14 cellular contexts compared by ENCODE assay signal in genomic region chr10:91603931-91604331, GRCh38. TPM values are rescaled to one million over a fixed set of nuclear protein-coding genes. Genes with fewer than 3 reads are reported as not detected.
DNase-seq lines count a peak whose midpoint lies in the region; ATAC-seq and TF ChIP-seq lines count a peak whose summit lies in the region.
"Had no signal": no experiment of that assay in that cellular context is flagged by ENCODE, and none has a peak within 500 bp of the region (broad histone marks: within the 10 kb centered on the region; RNA-seq: fewer than 3 reads in every experiment).

No MANE protein-coding gene starts in this region.

- no peak for TF ChIP-seq RAD21 in liver (IDR thresholded peaks at IDR 0.05)

- no peak for TF ChIP-seq EP300 in transverse colon (IDR thresholded peaks at IDR 0.05; ENCODE audit: low read depth)

- 50% methylated on average over 5 of the region's 5 CpGs for WGBS in liver
- WGBS in transverse colon (ENCODE audit: low coverage in 1 of 2), 2 donors: 38 to 69% methylated on average over 2 to 5 of the region's 5 CpGs

- TF ChIP-seq CTCF in choroid plexus epithelial cell (conservative IDR thresholded peaks at IDR 0.05; ENCODE audit: low read depth, low read length): no peak
- no peak for TF ChIP-seq CTCF in liver (IDR thresholded peaks at IDR 0.05; ENCODE audit: low read depth, low read length, missing input control)
- no peak for TF ChIP-seq CTCF in transverse colon (IDR thresholded peaks at IDR 0.05)

- intact Hi-C loops in transverse colon (cut with DNase I; ENCODE audit: low total_unique reads): no loop called here

- DNase-seq in NCI-H226 (peak; percentile 29), choroid plexus epithelial cell (ENCODE audit: low read depth) (peak; percentile 71), transverse colon (no peak), SKM-1 treated with dmso at 0.1 percent for 144 hours (lab: John Stamatoyannopoulos, UW; ENCODE audit: unreplicated experiment) (no peak), DMS153 (lab: John Stamatoyannopoulos, UW) (no peak)
- DNase-seq: activated CD4-positive, alpha-beta T cell treated with anti-CD3 and anti-CD28 coated beads for 1 hour; central memory CD4-positive, alpha-beta T cell; left colon; NCI-H1417 had no signal

- no peak overlapping the region for H3K9ac ChIP-seq in liver (ENCODE audit: low read depth in 1 of 2, low read length in 2 of 2)
- H3K9ac ChIP-seq: parathyroid adenoma had no signal

- H3K27ac ChIP-seq in liver (ENCODE audit: low read depth in 1 of 2, low read length in 2 of 2): no peak overlapping the region
- peak overlapping the region; percentile 17 to 65 (median 48) for H3K27ac ChIP-seq in transverse colon
- H3K27ac ChIP-seq: parathyroid adenoma had no signal

- ATAC-seq in HG02759 (IDR thresholded peaks at IDR 0.05; ENCODE audit: unreplicated experiment): no peak
- no peak for ATAC-seq in HG02642 (IDR thresholded peaks at IDR 0.05; ENCODE audit: poor library complexity, unreplicated experiment)
- ATAC-seq: GM23338, left colon had no signal

- in situ Hi-C loops in transverse colon (cut with MboI; ENCODE audit: low pct_ligation_motif_present in 1 of 4, low pct_unique_long_range_greater_than_20kb in 1 of 4, low sequenced_read_pairs in 3 of 4): no loop called here

- TF ChIP-seq POLR2A in transverse colon (IDR thresholded peaks at IDR 0.05): no peak

- no peaks in the 10 kb centered on the region for H3K9me3 ChIP-seq in liver (ENCODE audit: control insufficient read depth in 4 of 4, low read length in 3 of 4)
- peaks cover 7 to 10% of the 10 kb centered on the region in 2 donors for H3K9me3 ChIP-seq in transverse colon

- H3K36me3 ChIP-seq in liver (ENCODE audit: control insufficient read depth in 4 of 4, insufficient read depth in 3 of 4, low read depth in 1 of 4, low read length in 3 of 4) (no peaks in the 10 kb centered on the region), transverse colon (no peaks in the 10 kb centered on the region)

- no peaks in the 10 kb centered on the region for H3K27me3 ChIP-seq in liver (ENCODE audit: control insufficient read depth in 4 of 4, insufficient read depth in 4 of 4, low read length in 3 of 4)
- no peaks in the 10 kb centered on the region for H3K27me3 ChIP-seq in transverse colon

- no peak overlapping the region for H3K4me3 ChIP-seq in choroid plexus epithelial cell (ENCODE audit: low read depth, low read length)
- peak overlapping the region in 1 of 3 donors; percentile 18 for H3K4me3 ChIP-seq in liver (ENCODE audit: low read depth in 1 of 3, low read length in 3 of 3)
- H3K4me3 ChIP-seq in transverse colon: no peak overlapping the region
- H3K4me3 ChIP-seq: GM23338 had no signal

- H3K4me1 ChIP-seq in liver (ENCODE audit: control insufficient read depth in 4 of 4, insufficient read depth in 4 of 4, low read length in 3 of 4): peaks cover 4 to 21% (median 5%) of the 10 kb centered on the region in 4 donors
- peaks cover 5 to 25% (median 7%) of the 10 kb centered on the region in 4 donors for H3K4me1 ChIP-seq in transverse colon

TF ChIP-seq in liver, 16 proteins besides CTCF, POLR2A, EP300 and RAD21:
- no peak for TF ChIP-seq TAF1 (conservative IDR thresholded peaks at IDR 0.05)
- no peak for TF ChIP-seq EGR1 (IDR thresholded peaks at IDR 0.05; ENCODE audit: low read depth in 2 of 2)
- TF ChIP-seq ZBTB33 (IDR thresholded peaks at IDR 0.05): no peak
- no peak for TF ChIP-seq ATF3 (IDR thresholded peaks at IDR 0.05)
- peak in 1 of 2 donors; percentile 21 for TF ChIP-seq HNF4A (conservative IDR thresholded peaks at IDR 0.05)
- peak; percentile 68 for TF ChIP-seq SP1 (IDR thresholded peaks at IDR 0.05)
- no peak for TF ChIP-seq JUND (IDR thresholded peaks at IDR 0.05)
- TF ChIP-seq GABPA (IDR thresholded peaks at IDR 0.05 in 1 of 2, conservative IDR thresholded peaks at IDR 0.05 in 1 of 2): no peak
- no peak for TF ChIP-seq HNF4G (IDR thresholded peaks at IDR 0.05)
- no peak for TF ChIP-seq YY1 (IDR thresholded peaks at IDR 0.05)
- no peak for TF ChIP-seq FOXA1 (IDR thresholded peaks at IDR 0.05)
- TF ChIP-seq RXRA (IDR thresholded peaks at IDR 0.05): peak; percentile 8 to 32
- no peak for TF ChIP-seq NR2F2 (IDR thresholded peaks at IDR 0.05)
- TF ChIP-seq FOXA2 (IDR thresholded peaks at IDR 0.05): no peak
- no peak for TF ChIP-seq REST (IDR thresholded peaks at IDR 0.05)
- no peak for TF ChIP-seq MAX (IDR thresholded peaks at IDR 0.05)

RNA-seq across cellular contexts. Expression of gene PPP1R3C, which starts 28.9 kb away (rescaled TPM):
- total RNA-seq in liver: 10 to 100 TPM; 25.5 to 34.6 TPM
- polyA plus RNA-seq in liver: 10 to 100 TPM; 27.5 to 76.1 TPM
- total RNA-seq in transverse colon: 1 to 10 TPM; 1.1 to 4.6 (median 3.0) TPM

Comparison
In these comparisons a context has a peak if more than half of its experiments do, and no peak if none do; other contexts are left out.
1. DNase-seq: peak in NCI-H226 (single experiment) and choroid plexus epithelial cell (single experiment); none in transverse colon (single experiment), SKM-1 treated with dmso at 0.1 percent for 144 hours (single experiment) and DMS153 (single experiment).
2. H3K27ac ChIP-seq: peak in transverse colon (4 of 4); none in liver (0 of 2).
3. RNA of gene PPP1R3C, which starts 28.9 kb away (total RNA-seq): 25.5 to 34.6 TPM in liver; 1.1 to 4.6 TPM in transverse colon; every median in the first group is over 4 times any median in the second.